Comparison of ENCODE assay signal across 34 cellular contexts in the genomic region with DNA sequence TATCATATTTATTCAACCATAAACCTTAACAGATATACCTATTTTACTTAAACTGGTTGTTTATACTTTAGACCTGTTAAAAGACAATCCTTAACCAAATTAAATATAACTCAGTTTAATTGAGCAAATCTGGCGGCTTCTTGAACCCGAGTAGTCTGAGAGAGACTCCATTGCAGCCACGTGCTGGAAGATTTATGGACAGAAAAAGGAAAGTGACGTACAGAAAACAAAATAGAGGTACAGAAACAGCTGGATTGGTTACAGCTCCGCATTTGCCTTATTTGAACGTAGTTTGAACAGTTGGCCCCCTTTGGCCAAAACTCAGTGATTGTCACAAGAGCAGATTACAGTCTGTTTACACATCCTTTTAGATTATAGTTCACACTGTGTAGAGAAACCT.
"Had no signal": no experiment of that assay in that cellular context is flagged by ENCODE, and none has a peak within 500 bp of the region (broad histone marks: within the 10 kb centered on the region; RNA-seq: fewer than 3 reads in every experiment).

No MANE protein-coding gene starts in this region.

- H3K9me3 Mint-ChIP-seq: activated B cell treated with CpG ODN at 0.5 μM for 24 hours; activated CD8-positive, alpha-beta T cell treated with anti-CD3 and anti-CD28 coated beads for 36 hours; activated T-cell treated with anti-CD3 and anti-CD28 coated beads, Interleukin-2, amount 50 U/mL, for 4 hours; activated T-helper 17 cell treated with anti-CD3 and anti-CD28 coated beads, Interleukin-2, amount 50 U/mL, for 72 hours; effector memory CD8-positive, alpha-beta T cell; T-helper 2 cell treated with Interferon-gamma antibody and Interleukin-4, amounts not matched to agents 5 μg/mL and 100 μg/mL, for 36 hours had no signal

- H3K27me3 ChIP-seq: brain microvascular endothelial cell, esophagus muscularis mucosa, foreskin keratinocyte, gastrocnemius medialis, heart left ventricle had no signal

- H3K4me3 Mint-ChIP-seq: activated B cell treated with CpG ODN at 0.5 μM for 24 hours; activated CD8-positive, alpha-beta T cell treated with anti-CD3 and anti-CD28 coated beads for 36 hours; activated naive CD8-positive, alpha-beta T cell; activated T-cell treated with anti-CD3 and anti-CD28 coated beads, Interleukin-2, amount 50 U/mL, for 4 hours; activated T-helper 17 cell treated with anti-CD3 and anti-CD28 coated beads, Interleukin-2, amount 50 U/mL, for 72 hours; effector memory CD8-positive, alpha-beta T cell; T-helper 2 cell treated with Interferon-gamma antibody and Interleukin-4, amounts not matched to agents 5 μg/mL and 100 μg/mL, for 36 hours had no signal

- H3K36me3 ChIP-seq: brain microvascular endothelial cell, esophagus muscularis mucosa, gastrocnemius medialis, heart left ventricle, WERI-Rb-1 had no signal

- H3K4me1 Mint-ChIP-seq: activated B cell treated with CpG ODN at 0.5 μM for 24 hours; activated T-helper 17 cell treated with anti-CD3 and anti-CD28 coated beads, Interleukin-2, amount 50 U/mL, for 72 hours had no signal

- DNase-seq: activated B cell treated with CpG ODN at 0.5 μM for 24 hours; activated CD4-positive, alpha-beta T cell treated with anti-CD3 and anti-CD28 coated beads for 48 hours; activated CD4-positive, alpha-beta T cell treated with anti-CD3 and anti-CD28 coated beads, Interleukin-2, amount 50 U/mL, for 1 hour; activated CD4-positive, alpha-beta T cell treated with anti-CD3 and anti-CD28 coated beads, Interleukin-2, amount 50 U/mL, for 48 hours; activated CD8-positive, alpha-beta memory T cell treated with anti-CD3 and anti-CD28 coated beads for 24 hours; activated CD8-positive, alpha-beta T cell treated with anti-CD3 and anti-CD28 coated beads for 36 hours; activated effector memory CD4-positive, alpha-beta T cell treated with Interleukin-2 at 50 U/mL for 16 hours; activated gamma-delta T cell treated with Interleukin-2 at 50 U/mL for 16 hours; activated naive CD4-positive, alpha-beta T cell treated with anti-CD3 and anti-CD28 coated beads, Interleukin-2, amount 50 U/mL, for 16 hours; activated naive CD4-positive, alpha-beta T cell treated with Interleukin-2 at 50 U/mL for 16 hours; activated T-cell treated with anti-CD3 and anti-CD28 coated beads, Interleukin-2, amount 50 U/mL, for 4 hours; amniotic stem cell; anterior cingulate cortex; brain microvascular endothelial cell; caudate nucleus; cortex of kidney; dermis blood vessel endothelial cell; effector CD4-positive, alpha-beta T cell; effector memory CD8-positive, alpha-beta T cell; erythroblast; foreskin keratinocyte; gastrocnemius medialis; glutamatergic neuron; heart left ventricle; T1000; WERI-Rb-1 had no signal

- H3K27ac ChIP-seq: brain microvascular endothelial cell, esophagus muscularis mucosa, foreskin keratinocyte, gastrocnemius medialis, heart left ventricle, WERI-Rb-1 had no signal

- H3K4me3 ChIP-seq: esophagus muscularis mucosa, gastrocnemius medialis, heart left ventricle had no signal

- H3K27ac Mint-ChIP-seq: activated B cell treated with CpG ODN at 0.5 μM for 24 hours; activated CD8-positive, alpha-beta T cell treated with anti-CD3 and anti-CD28 coated beads for 36 hours; activated naive CD8-positive, alpha-beta T cell; activated T-helper 17 cell treated with anti-CD3 and anti-CD28 coated beads, Interleukin-2, amount 50 U/mL, for 72 hours; effector memory CD8-positive, alpha-beta T cell; T-helper 2 cell treated with Interferon-gamma antibody and Interleukin-4, amounts not matched to agents 5 μg/mL and 100 μg/mL, for 36 hours had no signal

- H3K27me3 Mint-ChIP-seq: activated B cell treated with CpG ODN at 0.5 μM for 24 hours; activated CD8-positive, alpha-beta T cell treated with anti-CD3 and anti-CD28 coated beads for 36 hours; activated naive CD8-positive, alpha-beta T cell; activated T-helper 17 cell treated with anti-CD3 and anti-CD28 coated beads, Interleukin-2, amount 50 U/mL, for 72 hours; effector memory CD8-positive, alpha-beta T cell had no signal

- ATAC-seq: activated CD4-positive, CD25-positive, alpha-beta regulatory T cell treated with anti-CD3 and anti-CD28 coated beads, Interleukin-2, amount 50 U/mL, for 24 hours; activated CD8-positive, alpha-beta T cell treated with anti-CD3 and anti-CD28 coated beads for 36 hours; activated T-cell treated with anti-CD3 and anti-CD28 coated beads, Interleukin-2, amount 50 U/mL, for 4 hours; activated T-helper 17 cell treated with anti-CD3 and anti-CD28 coated beads, Interleukin-2, amount 50 U/mL, for 72 hours; effector memory CD8-positive, alpha-beta T cell; foreskin keratinocyte; gastrocnemius medialis; heart left ventricle had no signal

- FAIRE-seq: astrocyte, bronchial epithelial cell, colon had no signal

- H3K9me3 ChIP-seq: esophagus muscularis mucosa, gastrocnemius medialis, heart left ventricle had no signal
